In genomic region chr3:57646723-57647122, GRCh38 we compare ENCODE assay signal across 9 cellular contexts. TPM values are rescaled to one million over a fixed set of nuclear protein-coding genes. Genes with fewer than 3 reads are reported as not detected.
A peak's percentile ranks its signal among the peaks of the same experiment; 100 is the strongest.
DNase-seq lines count a peak whose midpoint lies in the region; ATAC-seq, FAIRE-seq and TF ChIP-seq lines count a peak whose summit lies in the region.
"Had no signal": no experiment of that assay in that cellular context is flagged by ENCODE, and none has a peak within 500 bp of the region (broad histone marks: within the 10 kb centered on the region; RNA-seq: fewer than 3 reads in every experiment).

No MANE protein-coding gene starts in this region.

- intact Hi-C loops in left colon (cut with DNase I, micrococcal nuclease): no loop called here

- ATAC-seq in left colon (peak; percentile 32), GM18868 (IDR thresholded peaks at IDR 0.05; ENCODE audit: unreplicated experiment) (no peak), HG03097 (IDR thresholded peaks at IDR 0.05; ENCODE audit: low FRiP score, unreplicated experiment) (no peak)

- H3K4me3 ChIP-seq in AG09309 (ENCODE audit: control insufficient read depth, low read depth, low read length): no peak overlapping the region
- H3K4me3 ChIP-seq in cardiac fibroblast (replicated peaks in 1 of 2; ENCODE audit: low read depth in 2 of 2, low read length in 2 of 2): no peak overlapping the region

- no peak for FAIRE-seq in HTR-8/SVneo (lab: Jason Lieb, UNC)

- DNase-seq in AG09309 (ENCODE audit: low read depth) (peak; percentile 29), HTR-8/SVneo (ENCODE audit: insufficient read length, low spot score) (peak; percentile 21), cardiac fibroblast (ENCODE audit: low read depth in 2 of 2) (peak; percentile 71 to 76), left colon (no peak), NCI-H1092 treated with DMSO at 0.1 percent for 48 hours (lab: John Stamatoyannopoulos, UW) (no peak), NCI-H82 treated with DMSO at 0.1 percent for 48 hours (lab: John Stamatoyannopoulos, UW; ENCODE audit: unreplicated experiment) (no peak)
- DNase-seq: NCI-H524 treated with DMSO at 0.1 percent for 48 hours had no signal

- peak; percentile 29 for TF ChIP-seq CTCF in AG09309 (IDR thresholded peaks at IDR 0.05; ENCODE audit: control insufficient read depth, insufficient read depth, low read depth, low read length, missing control alignments)
- TF ChIP-seq CTCF in cardiac fibroblast (IDR thresholded peaks at IDR 0.05; ENCODE audit: low read depth, low read length): no peak

RNA-seq across cellular contexts. Expression of gene DENND6A, which starts 46.2 kb away (rescaled TPM):
- 10 to 100 TPM; 15.4 to 16.0 TPM for total RNA-seq in left colon

RNA-seq across cellular contexts. Expression of gene ARF4, which starts 49.6 kb away (rescaled TPM):
- 100 to 1,000 TPM; 148 to 159 TPM for total RNA-seq in left colon

Comparison
In these comparisons a context has a peak if more than half of its experiments do, and no peak if none do; other contexts are left out.
1. DNase-seq: peak in AG09309 (single experiment), HTR-8/SVneo (single experiment) and cardiac fibroblast (2 of 2); none in left colon (0 of 2), NCI-H1092 treated with DMSO at 0.1 percent for 48 hours (single experiment) and NCI-H82 treated with DMSO at 0.1 percent for 48 hours (single experiment).